In genomic region chr2:99940963-99941362, GRCh38 we compare ENCODE assay signal across 13 cellular contexts.
A peak's percentile ranks its signal among the peaks of the same experiment; 100 is the strongest.
DNase-seq lines count a peak whose midpoint lies in the region; TF ChIP-seq lines count a peak whose summit lies in the region.
"Had no signal": no experiment of that assay in that cellular context is flagged by ENCODE, and none has a peak within 500 bp of the region (broad histone marks: within the 10 kb centered on the region; RNA-seq: fewer than 3 reads in every experiment).

No MANE protein-coding gene starts in this region.

- H3K9me2 ChIP-seq in hepatocyte (replicated peaks; ENCODE audit: insufficient read depth) = no peaks in the 10 kb centered on the region

- H3K36me3 ChIP-seq in osteoblast (ENCODE audit: insufficient read depth, low read length) (no peaks in the 10 kb centered on the region), hepatocyte (replicated peaks; ENCODE audit: insufficient read depth, low read depth) (no peaks in the 10 kb centered on the region)

- H3K4me2 ChIP-seq in osteoblast (ENCODE audit: insufficient read depth, low read length) (no peak overlapping the region), hepatocyte (no peak overlapping the region)

- H4K20me1 ChIP-seq in osteoblast (ENCODE audit: insufficient read depth, low read length) (no peaks in the 10 kb centered on the region), hepatocyte (ENCODE audit: insufficient read depth, poor library complexity, severe bottlenecking) (no peaks in the 10 kb centered on the region)

- no peak overlapping the region for H2AFZ ChIP-seq in osteoblast (ENCODE audit: low read length)
- H2AFZ ChIP-seq in hepatocyte = no peak overlapping the region

- in situ Hi-C loops in GM13977 (cut with MboI; ENCODE audit: low pct_unique_long_range_greater_than_20kb, low sequenced_read_pairs, unreplicated experiment) = no loop called here

- H3K4me1 ChIP-seq in osteoblast (ENCODE audit: insufficient read depth, low read length) (peaks cover 4% of the 10 kb centered on the region), hepatocyte (ENCODE audit: insufficient read depth) (peaks cover 11% of the 10 kb centered on the region)

- H3K27me3 ChIP-seq in osteoblast (ENCODE audit: insufficient read depth, low read length) (no peaks in the 10 kb centered on the region), hepatocyte (no peaks in the 10 kb centered on the region)

- H3K27ac ChIP-seq in osteoblast (ENCODE audit: low read depth, low read length) = no peak overlapping the region
- H3K27ac ChIP-seq in hepatocyte = no peak overlapping the region

- H3K9me3 ChIP-seq in osteoblast (ENCODE audit: low read depth, low read length) (no peaks in the 10 kb centered on the region), hepatocyte (ENCODE audit: low read depth) (no peaks in the 10 kb centered on the region)

- no peak for TF ChIP-seq CTCF in osteoblast (IDR thresholded peaks at IDR 0.05; ENCODE audit: extremely low read depth, low read depth, low read length)
- no peak for TF ChIP-seq CTCF in GM13977 (IDR thresholded peaks at IDR 0.05; ENCODE audit: extremely low read depth, insufficient read depth, missing control alignments)
- TF ChIP-seq CTCF in hepatocyte (IDR thresholded peaks at IDR 0.05; ENCODE audit: poor library complexity) = no peak

- H3K79me2 ChIP-seq in osteoblast (ENCODE audit: insufficient read depth, low read length) (no peaks in the 10 kb centered on the region), hepatocyte (no peaks in the 10 kb centered on the region)

- H3K4me3 ChIP-seq in osteoblast (ENCODE audit: insufficient read depth, low read length) = no peak overlapping the region
- no peak overlapping the region for H3K4me3 ChIP-seq in hepatocyte

- 78% methylated on average over 6 of the region's 7 CpGs for WGBS in hepatocyte (ENCODE audit: low lambda C conversion rate, missing lambda C conversion rate)

- DNase-seq in Daoy (ENCODE audit: low read depth) (peak; percentile 63), NCI-H146 treated with DMSO at 0.1 percent for 48 hours (lab: John Stamatoyannopoulos, UW; ENCODE audit: unreplicated experiment) (peak; percentile 6), fibroblast of peridontal ligament (ENCODE audit: extremely low read depth) (peak; percentile 48), osteoblast (ENCODE audit: insufficient read length, low spot score, missing footprints) (peak; percentile 39), NCI-H510A treated with DMSO at 0.1 percent for 48 hours (lab: John Stamatoyannopoulos, UW) (no peak), GM13977 (ENCODE audit: low spot score) (no peak), NCI-H2171 (lab: John Stamatoyannopoulos, UW) (no peak), hepatocyte (ENCODE audit: low spot score) (no peak)
- DNase-seq: activated CD4-positive, alpha-beta T cell treated with anti-CD3 and anti-CD28 coated beads for 36 hours; activated naive CD8-positive, alpha-beta T cell treated with anti-CD3 and anti-CD28 coated beads, Interleukin-2, amount 50 U/mL, for 24 hours; CD4-positive, CD25-positive, alpha-beta regulatory T cell; NCI-H774; stimulated activated naive CD4-positive, alpha-beta T cell had no signal

Comparison
In these comparisons a context has a peak if more than half of its experiments do, and no peak if none do; other contexts are left out.
1. DNase-seq: peak in Daoy (single experiment), NCI-H146 treated with DMSO at 0.1 percent for 48 hours (single experiment), fibroblast of peridontal ligament (single experiment) and osteoblast (single experiment); none in NCI-H510A treated with DMSO at 0.1 percent for 48 hours (single experiment), GM13977 (single experiment), NCI-H2171 (single experiment) and hepatocyte (single experiment).